8 cellular contexts compared by ENCODE assay signal in the genomic region with DNA sequence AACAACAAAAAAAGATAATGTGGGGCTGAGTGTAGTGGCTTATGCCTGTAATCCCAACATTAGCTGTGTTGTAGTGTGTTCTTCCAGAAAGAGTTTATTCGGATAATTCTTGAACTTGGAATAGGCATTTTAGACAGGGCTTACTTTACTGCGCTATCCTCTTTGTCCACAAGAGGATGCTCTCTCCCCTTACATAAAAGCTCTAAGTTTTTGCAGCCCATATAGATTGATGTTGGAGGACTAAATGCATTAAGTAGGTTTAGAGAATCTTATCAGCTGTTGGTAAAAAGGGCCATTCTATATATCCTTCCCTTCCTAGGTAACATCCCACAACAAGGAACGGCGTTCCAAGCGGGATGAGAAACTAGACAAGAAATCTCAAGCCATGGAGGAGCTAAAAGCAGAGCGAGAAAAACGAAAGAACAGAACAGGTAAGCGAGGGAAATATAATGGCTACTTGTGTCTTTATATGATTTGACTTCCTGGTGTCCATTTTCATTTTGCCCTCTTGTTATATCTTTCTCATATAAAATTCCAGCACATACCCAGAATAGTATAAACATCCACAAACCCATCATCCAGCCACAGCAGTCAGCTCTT. TPM values are rescaled to one million over a fixed set of nuclear protein-coding genes. Genes with fewer than 3 reads are reported as not detected.
DNase-seq lines count a peak whose midpoint lies in the region; ATAC-seq lines count a peak whose summit lies in the region.

No MANE protein-coding gene starts in this region.

- H3K27ac Mint-ChIP-seq in activated CD4-positive, alpha-beta T cell treated with anti-CD3 and anti-CD28 coated beads, Interleukin-2, amount 10 ng/mL, durations not matched to agents 24 days and 14 days: no peak overlapping the region

- H3K4me1 Mint-ChIP-seq in activated CD4-positive, alpha-beta T cell treated with anti-CD3 and anti-CD28 coated beads, Interleukin-2, amount 10 ng/mL, durations not matched to agents 24 days and 14 days: peaks cover 6% of the 10 kb centered on the region

- no peaks in the 10 kb centered on the region for H3K9me3 Mint-ChIP-seq in activated CD4-positive, alpha-beta T cell treated with anti-CD3 and anti-CD28 coated beads, Interleukin-2, amount 10 ng/mL, durations not matched to agents 24 days and 14 days

- no peaks in the 10 kb centered on the region for H3K27me3 Mint-ChIP-seq in activated CD4-positive, alpha-beta T cell treated with anti-CD3 and anti-CD28 coated beads, Interleukin-2, amount 10 ng/mL, durations not matched to agents 24 days and 14 days

- DNase-seq in activated CD4-positive, alpha-beta T cell treated with anti-CD3 and anti-CD28 coated beads, Interleukin-2, amount 10 ng/mL, durations not matched to agents 24 days and 14 days: peak; percentile 83
- no peak for DNase-seq in activated CD4-positive, alpha-beta T cell treated with anti-CD3 and anti-CD28 coated beads, Interleukin-2, amount 50 U/mL, for 4 hours
- DNase-seq in HuH-7 (ENCODE audit: low spot score) (peak; percentile 26), SKM-1 treated with dmso at 0.1 percent for 144 hours (lab: John Stamatoyannopoulos, UW; ENCODE audit: unreplicated experiment) (peak; percentile 54), fibroblast of peridontal ligament (ENCODE audit: extremely low read depth) (peak; percentile 81), retina (peak; percentile 27)

- peaks cover 46% of the 10 kb centered on the region for H3K36me3 Mint-ChIP-seq in activated CD4-positive, alpha-beta T cell treated with anti-CD3 and anti-CD28 coated beads, Interleukin-2, amount 10 ng/mL, durations not matched to agents 24 days and 14 days (ENCODE audit: low read depth)

- ATAC-seq in GM21526 (IDR thresholded peaks at IDR 0.05; ENCODE audit: low FRiP score, unreplicated experiment): no peak
- ATAC-seq in HG02938 (IDR thresholded peaks at IDR 0.05; ENCODE audit: unreplicated experiment): no peak

- intact Hi-C loops in activated CD4-positive, alpha-beta T cell treated with anti-CD3 and anti-CD28 coated beads, Interleukin-2, amount 10 ng/mL, durations not matched to agents 24 days and 14 days (cut with micrococcal nuclease): loop anchor here (1.0 to 5.0 kb wide), 2 partner anchors 36 to 345 kb away; no protein-coding TSS in a partner anchor

- no peak overlapping the region for H3K4me3 Mint-ChIP-seq in activated CD4-positive, alpha-beta T cell treated with anti-CD3 and anti-CD28 coated beads, Interleukin-2, amount 10 ng/mL, durations not matched to agents 24 days and 14 days

RNA-seq across cellular contexts. Expression of a gene that starts 27.8 kb away (rescaled TPM):
- 3.3 and 3.8 TPM in 2 replicates for total RNA-seq in activated CD4-positive, alpha-beta T cell treated with anti-CD3 and anti-CD28 coated beads, Interleukin-2, amount 10 ng/mL, durations not matched to agents 24 days and 14 days

RNA-seq across cellular contexts. Expression of a gene that starts 47.7 kb away (rescaled TPM):
- total RNA-seq in activated CD4-positive, alpha-beta T cell treated with anti-CD3 and anti-CD28 coated beads, Interleukin-2, amount 10 ng/mL, durations not matched to agents 24 days and 14 days: not detected in 2 replicates

RNA-seq across cellular contexts. Expression of a gene that starts 49.0 kb away (rescaled TPM):
- total RNA-seq in activated CD4-positive, alpha-beta T cell treated with anti-CD3 and anti-CD28 coated beads, Interleukin-2, amount 10 ng/mL, durations not matched to agents 24 days and 14 days: 36.6 and 38.1 TPM in 2 replicates

Comparison
In these comparisons a context has a peak if more than half of its experiments do, and no peak if none do; other contexts are left out.
1. DNase-seq: peak in activated CD4-positive, alpha-beta T cell treated with anti-CD3 and anti-CD28 coated beads, Interleukin-2, amount 10 ng/mL, durations not matched to agents 24 days and 14 days (single experiment), HuH-7 (single experiment), SKM-1 treated with dmso at 0.1 percent for 144 hours (single experiment), fibroblast of peridontal ligament (single experiment) and retina (single experiment); none in activated CD4-positive, alpha-beta T cell treated with anti-CD3 and anti-CD28 coated beads, Interleukin-2, amount 50 U/mL, for 4 hours (0 of 2).